ENCODE assay signal across 1 cellular context in genomic region chr15:85444329-85444605, GRCh38.
TF ChIP-seq lines count a peak whose summit lies in the region.

No MANE protein-coding gene starts in this region.

TF ChIP-seq in WTC11, 78 proteins besides CTCF, POLR2A, EP300 and RAD21 (continued from another document):
- TF ChIP-seq ZNF512 (CRISPR knock-in tag; IDR thresholded peaks at IDR 0.05; ENCODE audit: borderline replicate concordance), result no peak
- TF ChIP-seq ATF1 (CRISPR knock-in tag; IDR thresholded peaks at IDR 0.05), result no peak
- no peak for TF ChIP-seq ZNF281 (CRISPR knock-in tag; IDR thresholded peaks at IDR 0.05)
- TF ChIP-seq NR1H2 (CRISPR knock-in tag; IDR thresholded peaks at IDR 0.05), result no peak
